ENCODE assay signal across 1 cellular context in the genomic region with DNA sequence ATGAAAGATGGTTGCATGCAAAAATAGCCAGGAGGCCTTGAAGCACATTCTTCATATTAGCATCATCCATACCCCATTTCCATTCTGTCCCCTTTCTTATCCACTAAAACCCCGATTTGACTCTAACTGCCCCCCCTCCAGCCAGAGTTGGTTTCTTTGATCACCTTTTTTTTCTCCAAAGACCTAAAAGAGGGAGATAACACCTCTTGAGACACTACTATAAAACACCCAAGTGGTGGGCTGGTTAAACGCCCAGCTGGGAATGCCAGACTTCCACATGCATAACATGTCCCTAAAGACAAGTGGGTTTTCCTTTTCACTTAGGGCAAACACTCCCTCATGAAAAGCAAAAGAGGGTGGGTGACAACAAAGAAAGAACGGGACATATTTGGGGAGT.
TF ChIP-seq lines count a peak whose summit lies in the region.

No MANE protein-coding gene starts in this region.

TF ChIP-seq in H1, 55 proteins besides CTCF, POLR2A, EP300 and RAD21:
- TF ChIP-seq, protein P1, sequence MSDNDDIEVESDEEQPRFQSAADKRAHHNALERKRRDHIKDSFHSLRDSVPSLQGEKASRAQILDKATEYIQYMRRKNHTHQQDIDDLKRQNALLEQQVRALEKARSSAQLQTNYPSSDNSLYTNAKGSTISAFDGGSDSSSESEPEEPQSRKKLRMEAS (IDR thresholded peaks at IDR 0.05), result no peak
- TF ChIP-seq CBX5 (IDR thresholded peaks at IDR 0.05; ENCODE audit: low read depth, low read length) (no peak), SP1 (IDR thresholded peaks at IDR 0.05; ENCODE audit: low read depth, low read length) (no peak), BRCA1 (IDR thresholded peaks at IDR 0.05; ENCODE audit: low read depth, low read length) (no peak), GABPA (IDR thresholded peaks at IDR 0.05; ENCODE audit: borderline replicate concordance, insufficient read depth, low read length) (no peak), EGR1 (IDR thresholded peaks at IDR 0.05; ENCODE audit: borderline replicate concordance, low read depth, low read length) (no peak), SIRT6 (IDR thresholded peaks at IDR 0.05; ENCODE audit: low read length) (no peak), NRF1 (IDR thresholded peaks at IDR 0.05; ENCODE audit: low read depth, low read length) (no peak), POU5F1 (IDR thresholded peaks at IDR 0.05; ENCODE audit: low read depth, low read length) (no peak)
